Comparison of ENCODE assay signal across 1 cellular context in genomic region chr1:222618001-222618879, GRCh38.
TF ChIP-seq lines count a peak whose summit lies in the region.

A gene with protein sequence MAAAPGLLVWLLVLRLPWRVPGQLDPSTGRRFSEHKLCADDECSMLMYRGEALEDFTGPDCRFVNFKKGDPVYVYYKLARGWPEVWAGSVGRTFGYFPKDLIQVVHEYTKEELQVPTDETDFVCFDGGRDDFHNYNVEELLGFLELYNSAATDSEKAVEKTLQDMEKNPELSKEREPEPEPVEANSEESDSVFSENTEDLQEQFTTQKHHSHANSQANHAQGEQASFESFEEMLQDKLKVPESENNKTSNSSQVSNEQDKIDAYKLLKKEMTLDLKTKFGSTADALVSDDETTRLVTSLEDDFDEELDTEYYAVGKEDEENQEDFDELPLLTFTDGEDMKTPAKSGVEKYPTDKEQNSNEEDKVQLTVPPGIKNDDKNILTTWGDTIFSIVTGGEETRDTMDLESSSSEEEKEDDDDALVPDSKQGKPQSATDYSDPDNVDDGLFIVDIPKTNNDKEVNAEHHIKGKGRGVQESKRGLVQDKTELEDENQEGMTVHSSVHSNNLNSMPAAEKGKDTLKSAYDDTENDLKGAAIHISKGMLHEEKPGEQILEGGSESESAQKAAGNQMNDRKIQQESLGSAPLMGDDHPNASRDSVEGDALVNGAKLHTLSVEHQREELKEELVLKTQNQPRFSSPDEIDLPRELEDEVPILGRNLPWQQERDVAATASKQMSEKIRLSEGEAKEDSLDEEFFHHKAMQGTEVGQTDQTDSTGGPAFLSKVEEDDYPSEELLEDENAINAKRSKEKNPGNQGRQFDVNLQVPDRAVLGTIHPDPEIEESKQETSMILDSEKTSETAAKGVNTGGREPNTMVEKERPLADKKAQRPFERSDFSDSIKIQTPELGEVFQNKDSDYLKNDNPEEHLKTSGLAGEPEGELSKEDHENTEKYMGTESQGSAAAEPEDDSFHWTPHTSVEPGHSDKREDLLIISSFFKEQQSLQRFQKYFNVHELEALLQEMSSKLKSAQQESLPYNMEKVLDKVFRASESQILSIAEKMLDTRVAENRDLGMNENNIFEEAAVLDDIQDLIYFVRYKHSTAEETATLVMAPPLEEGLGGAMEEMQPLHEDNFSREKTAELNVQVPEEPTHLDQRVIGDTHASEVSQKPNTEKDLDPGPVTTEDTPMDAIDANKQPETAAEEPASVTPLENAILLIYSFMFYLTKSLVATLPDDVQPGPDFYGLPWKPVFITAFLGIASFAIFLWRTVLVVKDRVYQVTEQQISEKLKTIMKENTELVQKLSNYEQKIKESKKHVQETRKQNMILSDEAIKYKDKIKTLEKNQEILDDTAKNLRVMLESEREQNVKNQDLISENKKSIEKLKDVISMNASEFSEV (N-terminal part only) (plus strand): TSS chr1:222618097. CDS start chr1:222618111, 14 bp downstream.

TF ChIP-seq in HepG2, 621 proteins besides CTCF, POLR2A, EP300 and RAD21 (continued from another document and continues in another):
- TF ChIP-seq ZNF142 (CRISPR knock-in tag; IDR thresholded peaks at IDR 0.05) (no peak), RFX5 (IDR thresholded peaks at IDR 0.05; ENCODE audit: low read depth, low read length) (no peak), TSC22D2 (CRISPR knock-in tag; IDR thresholded peaks at IDR 0.05; ENCODE audit: borderline replicate concordance) (no peak), GABPB1 (CRISPR knock-in tag; IDR thresholded peaks at IDR 0.05) (peak; percentile 45; the same call in 1 of the 2 replicates), ZSCAN12 (CRISPR knock-in tag; IDR thresholded peaks at IDR 0.05) (no peak), PHF8 (CRISPR knock-in tag; IDR thresholded peaks at IDR 0.05) (peak; percentile 84), MTA3 (CRISPR knock-in tag; IDR thresholded peaks at IDR 0.05) (no peak), HOXA3 (CRISPR knock-in tag; IDR thresholded peaks at IDR 0.05) (peak; percentile 48; the same call in 1 of the 2 replicates), ZNF224 (CRISPR knock-in tag; IDR thresholded peaks at IDR 0.05) (no peak), GATA4 (IDR thresholded peaks at IDR 0.05; ENCODE audit: borderline replicate concordance, low read depth) (peak; percentile 47; the same call in 1 of the 2 replicates), STAT5B (CRISPR knock-in tag; IDR thresholded peaks at IDR 0.05) (no peak), KLF11 (CRISPR knock-in tag; IDR thresholded peaks at IDR 0.05) (no peak), SSRP1 (CRISPR knock-in tag; IDR thresholded peaks at IDR 0.05) (no peak), ZNF878 (CRISPR knock-in tag; IDR thresholded peaks at IDR 0.05) (no peak), ZBTB7B (CRISPR knock-in tag; IDR thresholded peaks at IDR 0.05) (peak; percentile 30; the same call in 1 of the 2 replicates), POGK (CRISPR knock-in tag; conservative IDR thresholded peaks at IDR 0.05) (peak; percentile 44; the same call in 1 of the 2 replicates), ZNF615 (CRISPR knock-in tag; IDR thresholded peaks at IDR 0.05; ENCODE audit: borderline replicate concordance) (no peak), SPEN (CRISPR knock-in tag; IDR thresholded peaks at IDR 0.05; ENCODE audit: low read depth) (no peak; the same call in 1 of the 2 replicates), ZMYM2 (CRISPR knock-in tag; IDR thresholded peaks at IDR 0.05) (no peak), KDM5B (CRISPR knock-in tag; IDR thresholded peaks at IDR 0.05; ENCODE audit: borderline replicate concordance) (0 out of 2 replicates have a peak, but pooled peaks have one; percentile 6), SP1 (IDR thresholded peaks at IDR 0.05) (no peak), SP1 (CRISPR knock-in tag; IDR thresholded peaks at IDR 0.05) (peak; percentile 55; the same call in 1 of the 2 replicates), NCOA2 (CRISPR knock-in tag; IDR thresholded peaks at IDR 0.05) (no peak), SIN3B (IDR thresholded peaks at IDR 0.05; ENCODE audit: low read length) (no peak), ZNF746 (CRISPR knock-in tag; IDR thresholded peaks at IDR 0.05) (no peak), KMT2A (CRISPR knock-in tag; IDR thresholded peaks at IDR 0.05) (no peak), HMG20A (CRISPR knock-in tag; IDR thresholded peaks at IDR 0.05; ENCODE audit: borderline replicate concordance) (no peak), ASH2L (IDR thresholded peaks at IDR 0.05; ENCODE audit: insufficient read length, low read depth, low read length) (peak; percentile 25), FOXK2 (IDR thresholded peaks at IDR 0.05) (no peak), ZNF841 (CRISPR knock-in tag; IDR thresholded peaks at IDR 0.05; ENCODE audit: borderline replicate concordance) (no peak), FOXA3 (CRISPR knock-in tag; IDR thresholded peaks at IDR 0.05) (no peak)
- TF ChIP-seq, protein P1, sequence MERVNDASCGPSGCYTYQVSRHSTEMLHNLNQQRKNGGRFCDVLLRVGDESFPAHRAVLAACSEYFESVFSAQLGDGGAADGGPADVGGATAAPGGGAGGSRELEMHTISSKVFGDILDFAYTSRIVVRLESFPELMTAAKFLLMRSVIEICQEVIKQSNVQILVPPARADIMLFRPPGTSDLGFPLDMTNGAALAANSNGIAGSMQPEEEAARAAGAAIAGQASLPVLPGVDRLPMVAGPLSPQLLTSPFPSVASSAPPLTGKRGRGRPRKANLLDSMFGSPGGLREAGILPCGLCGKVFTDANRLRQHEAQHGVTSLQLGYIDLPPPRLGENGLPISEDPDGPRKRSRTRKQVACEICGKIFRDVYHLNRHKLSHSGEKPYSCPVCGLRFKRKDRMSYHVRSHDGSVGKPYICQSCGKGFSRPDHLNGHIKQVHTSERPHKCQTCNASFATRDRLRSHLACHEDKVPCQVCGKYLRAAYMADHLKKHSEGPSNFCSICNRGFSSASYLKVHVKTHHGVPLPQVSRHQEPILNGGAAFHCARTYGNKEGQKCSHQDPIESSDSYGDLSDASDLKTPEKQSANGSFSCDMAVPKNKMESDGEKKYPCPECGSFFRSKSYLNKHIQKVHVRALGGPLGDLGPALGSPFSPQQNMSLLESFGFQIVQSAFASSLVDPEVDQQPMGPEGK (CRISPR knock-in tag; IDR thresholded peaks at IDR 0.05): no peak
- TF ChIP-seq, protein P2, sequence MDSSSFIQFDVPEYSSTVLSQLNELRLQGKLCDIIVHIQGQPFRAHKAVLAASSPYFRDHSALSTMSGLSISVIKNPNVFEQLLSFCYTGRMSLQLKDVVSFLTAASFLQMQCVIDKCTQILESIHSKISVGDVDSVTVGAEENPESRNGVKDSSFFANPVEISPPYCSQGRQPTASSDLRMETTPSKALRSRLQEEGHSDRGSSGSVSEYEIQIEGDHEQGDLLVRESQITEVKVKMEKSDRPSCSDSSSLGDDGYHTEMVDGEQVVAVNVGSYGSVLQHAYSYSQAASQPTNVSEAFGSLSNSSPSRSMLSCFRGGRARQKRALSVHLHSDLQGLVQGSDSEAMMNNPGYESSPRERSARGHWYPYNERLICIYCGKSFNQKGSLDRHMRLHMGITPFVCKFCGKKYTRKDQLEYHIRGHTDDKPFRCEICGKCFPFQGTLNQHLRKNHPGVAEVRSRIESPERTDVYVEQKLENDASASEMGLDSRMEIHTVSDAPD (CRISPR knock-in tag; IDR thresholded peaks at IDR 0.05): no peak
- TF ChIP-seq, protein P3, sequence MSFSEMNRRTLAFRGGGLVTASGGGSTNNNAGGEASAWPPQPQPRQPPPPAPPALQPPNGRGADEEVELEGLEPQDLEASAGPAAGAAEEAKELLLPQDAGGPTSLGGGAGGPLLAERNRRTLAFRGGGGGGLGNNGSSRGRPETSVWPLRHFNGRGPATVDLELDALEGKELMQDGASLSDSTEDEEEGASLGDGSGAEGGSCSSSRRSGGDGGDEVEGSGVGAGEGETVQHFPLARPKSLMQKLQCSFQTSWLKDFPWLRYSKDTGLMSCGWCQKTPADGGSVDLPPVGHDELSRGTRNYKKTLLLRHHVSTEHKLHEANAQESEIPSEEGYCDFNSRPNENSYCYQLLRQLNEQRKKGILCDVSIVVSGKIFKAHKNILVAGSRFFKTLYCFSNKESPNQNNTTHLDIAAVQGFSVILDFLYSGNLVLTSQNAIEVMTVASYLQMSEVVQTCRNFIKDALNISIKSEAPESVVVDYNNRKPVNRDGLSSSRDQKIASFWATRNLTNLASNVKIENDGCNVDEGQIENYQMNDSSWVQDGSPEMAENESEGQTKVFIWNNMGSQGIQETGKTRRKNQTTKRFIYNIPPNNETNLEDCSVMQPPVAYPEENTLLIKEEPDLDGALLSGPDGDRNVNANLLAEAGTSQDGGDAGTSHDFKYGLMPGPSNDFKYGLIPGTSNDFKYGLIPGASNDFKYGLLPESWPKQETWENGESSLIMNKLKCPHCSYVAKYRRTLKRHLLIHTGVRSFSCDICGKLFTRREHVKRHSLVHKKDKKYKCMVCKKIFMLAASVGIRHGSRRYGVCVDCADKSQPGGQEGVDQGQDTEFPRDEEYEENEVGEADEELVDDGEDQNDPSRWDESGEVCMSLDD (CRISPR knock-in tag; IDR thresholded peaks at IDR 0.05; ENCODE audit: borderline replicate concordance): no peak
- TF ChIP-seq, protein P4, sequence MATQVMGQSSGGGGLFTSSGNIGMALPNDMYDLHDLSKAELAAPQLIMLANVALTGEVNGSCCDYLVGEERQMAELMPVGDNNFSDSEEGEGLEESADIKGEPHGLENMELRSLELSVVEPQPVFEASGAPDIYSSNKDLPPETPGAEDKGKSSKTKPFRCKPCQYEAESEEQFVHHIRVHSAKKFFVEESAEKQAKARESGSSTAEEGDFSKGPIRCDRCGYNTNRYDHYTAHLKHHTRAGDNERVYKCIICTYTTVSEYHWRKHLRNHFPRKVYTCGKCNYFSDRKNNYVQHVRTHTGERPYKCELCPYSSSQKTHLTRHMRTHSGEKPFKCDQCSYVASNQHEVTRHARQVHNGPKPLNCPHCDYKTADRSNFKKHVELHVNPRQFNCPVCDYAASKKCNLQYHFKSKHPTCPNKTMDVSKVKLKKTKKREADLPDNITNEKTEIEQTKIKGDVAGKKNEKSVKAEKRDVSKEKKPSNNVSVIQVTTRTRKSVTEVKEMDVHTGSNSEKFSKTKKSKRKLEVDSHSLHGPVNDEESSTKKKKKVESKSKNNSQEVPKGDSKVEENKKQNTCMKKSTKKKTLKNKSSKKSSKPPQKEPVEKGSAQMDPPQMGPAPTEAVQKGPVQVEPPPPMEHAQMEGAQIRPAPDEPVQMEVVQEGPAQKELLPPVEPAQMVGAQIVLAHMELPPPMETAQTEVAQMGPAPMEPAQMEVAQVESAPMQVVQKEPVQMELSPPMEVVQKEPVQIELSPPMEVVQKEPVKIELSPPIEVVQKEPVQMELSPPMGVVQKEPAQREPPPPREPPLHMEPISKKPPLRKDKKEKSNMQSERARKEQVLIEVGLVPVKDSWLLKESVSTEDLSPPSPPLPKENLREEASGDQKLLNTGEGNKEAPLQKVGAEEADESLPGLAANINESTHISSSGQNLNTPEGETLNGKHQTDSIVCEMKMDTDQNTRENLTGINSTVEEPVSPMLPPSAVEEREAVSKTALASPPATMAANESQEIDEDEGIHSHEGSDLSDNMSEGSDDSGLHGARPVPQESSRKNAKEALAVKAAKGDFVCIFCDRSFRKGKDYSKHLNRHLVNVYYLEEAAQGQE (IDR thresholded peaks at IDR 0.05; ENCODE audit: borderline replicate concordance in 1 of 2, low read depth in 1 of 2, low read length in 2 of 2): peak in 1 of 2 experiments; percentile 44; a peak in 2 of 4 replicates
